In the genomic region with DNA sequence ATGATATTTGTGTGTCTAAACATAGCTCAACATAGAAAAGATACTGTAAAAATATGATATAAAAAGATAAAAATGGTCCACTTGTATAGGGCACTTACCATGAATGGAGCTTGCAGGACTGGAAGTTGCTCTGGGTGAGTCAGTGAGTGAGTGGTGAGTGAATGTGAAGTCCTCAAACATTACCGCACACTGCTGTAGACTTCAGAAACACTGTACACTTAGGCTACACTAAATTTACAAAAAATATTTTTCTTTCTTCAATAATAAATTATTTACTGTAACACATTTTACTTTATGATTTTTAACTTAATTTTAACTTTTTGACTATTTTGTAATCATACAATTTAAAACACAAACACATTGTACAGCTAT, we compare ENCODE assay signal across 26 cellular contexts.
DNase-seq lines count a peak whose midpoint lies in the region; ATAC-seq, FAIRE-seq and TF ChIP-seq lines count a peak whose summit lies in the region.
"Had no signal": no experiment of that assay in that cellular context is flagged by ENCODE, and none has a peak within 500 bp of the region (broad histone marks: within the 10 kb centered on the region; RNA-seq: fewer than 3 reads in every experiment).

No MANE protein-coding gene starts in this region.

- peaks cover 3% of the 10 kb centered on the region for H3K27me3 ChIP-seq in RWPE2 (ENCODE audit: insufficient read depth, poor library complexity, severe bottlenecking)
- H3K27me3 ChIP-seq: BE2C; BLaER1 treated with 17β-estradiol and CSF1 and Interleukin-3, amounts not matched to agents 10 nM and 100 nM had no signal

- H3K4me3 ChIP-seq in RWPE2 (ENCODE audit: severe bottlenecking) (no peak overlapping the region), epithelial cell of esophagus (ENCODE audit: low read length) (no peak overlapping the region), kidney (ENCODE audit: low read length in 2 of 2) (no peak overlapping the region)
- H3K4me3 ChIP-seq: A549; BLaER1 treated with 17β-estradiol and CSF1 and Interleukin-3, amounts not matched to agents 10 nM and 100 nM; HAP-1 had no signal

- no peak overlapping the region for H3K9ac ChIP-seq in kidney (ENCODE audit: low read length in 2 of 2)
- H3K9ac ChIP-seq: BLaER1 treated with 17β-estradiol and CSF1 and Interleukin-3, amounts not matched to agents 10 nM and 100 nM had no signal

- H3K36me3 ChIP-seq in RWPE2 (ENCODE audit: low read depth) (no peaks in the 10 kb centered on the region), kidney (ENCODE audit: control insufficient read depth in 1 of 2, insufficient read depth in 2 of 2, low read length in 2 of 2) (no peaks in the 10 kb centered on the region)
- H3K36me3 ChIP-seq: BE2C; BLaER1 treated with 17β-estradiol and CSF1 and Interleukin-3, amounts not matched to agents 10 nM and 100 nM; HAP-1 had no signal

- TF ChIP-seq CTCF in RWPE2 (IDR thresholded peaks at IDR 0.05; ENCODE audit: poor library complexity, severe bottlenecking): no peak
- no peak for TF ChIP-seq CTCF in epithelial cell of esophagus (IDR thresholded peaks at IDR 0.05; ENCODE audit: insufficient read depth, low read depth, low read length, missing control alignments)
- TF ChIP-seq CTCF in kidney (IDR thresholded peaks at IDR 0.05; ENCODE audit: borderline replicate concordance, extremely low read depth, insufficient read depth): no peak

- intact Hi-C loops in kidney (cut with DNase I): no loop called here

- peak; percentile 64 for FAIRE-seq in A204.1 (lab: Jason Lieb, UNC)
- FAIRE-seq in kidney (lab: Jason Lieb, UNC): peak; percentile 81
- FAIRE-seq: GM12891, GM18507, H54 had no signal

- ATAC-seq in RWPE2 (ENCODE audit: low read depth) (0 out of 3 replicates have a peak, but pooled peaks have one; percentile 40), HG02759 (IDR thresholded peaks at IDR 0.05; ENCODE audit: unreplicated experiment) (no peak)
- ATAC-seq: A549 had no signal

- H3K27ac ChIP-seq in RWPE2 (ENCODE audit: poor library complexity, severe bottlenecking) (no peak overlapping the region), kidney (ENCODE audit: low read depth in 2 of 2, low read length in 2 of 2) (no peak overlapping the region)
- H3K27ac ChIP-seq: 22Rv1; A549; BLaER1 treated with 17β-estradiol and CSF1 and Interleukin-3, amounts not matched to agents 10 nM and 100 nM had no signal

- no peaks in the 10 kb centered on the region for H3K9me3 ChIP-seq in RWPE2 (ENCODE audit: severe bottlenecking)
- H3K9me3 ChIP-seq in kidney (ENCODE audit: control insufficient read depth in 1 of 2, low read length in 2 of 2): no peaks in the 10 kb centered on the region
- H3K9me3 ChIP-seq: A549; BE2C; BLaER1 treated with 17β-estradiol and CSF1 and Interleukin-3, amounts not matched to agents 10 nM and 100 nM; HAP-1 had no signal

- DNase-seq in RWPE2 (ENCODE audit: low spot score) (no peak), epithelial cell of esophagus (ENCODE audit: low read depth) (peak; percentile 8), kidney (no peak), CD1c-positive myeloid dendritic cell (ENCODE audit: extremely low spot score) (no peak)
- DNase-seq in stimulated activated CD4-positive, alpha-beta T cell treated with anti-CD3 and anti-CD28 coated beads, Interleukin-4, amount 100 ng/mL, for 4 hours: no peak
- DNase-seq in activated effector memory CD4-positive, alpha-beta T cell treated with anti-CD3 and anti-CD28 coated beads, Interleukin-2, amount 50 U/mL, for 16 hours: no peak
- DNase-seq: ACHN; AML-193; BE2C; Calu3; CD4-positive, alpha-beta memory T cell; COR-L47; DMS53; DMS79 treated with DMSO at 0.1 percent for 48 hours; GF-D8; GOT3; HFFc6 had no signal

- H3K4me1 ChIP-seq in RWPE2 (ENCODE audit: insufficient read depth, poor library complexity, severe bottlenecking) (peaks cover 6% of the 10 kb centered on the region), kidney (ENCODE audit: control insufficient read depth in 1 of 2, insufficient read depth in 1 of 2, low read depth in 1 of 2, low read length in 2 of 2) (no peaks in the 10 kb centered on the region)
- H3K4me1 ChIP-seq: A549 had no signal
